Comparison of ENCODE assay signal across 1 cellular context in genomic region chr9:95070549-95071021, GRCh38.
TF ChIP-seq lines count a peak whose summit lies in the region.

No MANE protein-coding gene starts in this region.

TF ChIP-seq in IMR-90, 13 proteins besides CTCF, POLR2A, EP300 and RAD21 (continued from another document):
- TF ChIP-seq, protein P1, sequence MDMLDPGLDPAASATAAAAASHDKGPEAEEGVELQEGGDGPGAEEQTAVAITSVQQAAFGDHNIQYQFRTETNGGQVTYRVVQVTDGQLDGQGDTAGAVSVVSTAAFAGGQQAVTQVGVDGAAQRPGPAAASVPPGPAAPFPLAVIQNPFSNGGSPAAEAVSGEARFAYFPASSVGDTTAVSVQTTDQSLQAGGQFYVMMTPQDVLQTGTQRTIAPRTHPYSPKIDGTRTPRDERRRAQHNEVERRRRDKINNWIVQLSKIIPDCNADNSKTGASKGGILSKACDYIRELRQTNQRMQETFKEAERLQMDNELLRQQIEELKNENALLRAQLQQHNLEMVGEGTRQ (IDR thresholded peaks at IDR 0.05; ENCODE audit: low read depth, low read length): no peak
